ENCODE assay signal across 14 cellular contexts in the genomic region with DNA sequence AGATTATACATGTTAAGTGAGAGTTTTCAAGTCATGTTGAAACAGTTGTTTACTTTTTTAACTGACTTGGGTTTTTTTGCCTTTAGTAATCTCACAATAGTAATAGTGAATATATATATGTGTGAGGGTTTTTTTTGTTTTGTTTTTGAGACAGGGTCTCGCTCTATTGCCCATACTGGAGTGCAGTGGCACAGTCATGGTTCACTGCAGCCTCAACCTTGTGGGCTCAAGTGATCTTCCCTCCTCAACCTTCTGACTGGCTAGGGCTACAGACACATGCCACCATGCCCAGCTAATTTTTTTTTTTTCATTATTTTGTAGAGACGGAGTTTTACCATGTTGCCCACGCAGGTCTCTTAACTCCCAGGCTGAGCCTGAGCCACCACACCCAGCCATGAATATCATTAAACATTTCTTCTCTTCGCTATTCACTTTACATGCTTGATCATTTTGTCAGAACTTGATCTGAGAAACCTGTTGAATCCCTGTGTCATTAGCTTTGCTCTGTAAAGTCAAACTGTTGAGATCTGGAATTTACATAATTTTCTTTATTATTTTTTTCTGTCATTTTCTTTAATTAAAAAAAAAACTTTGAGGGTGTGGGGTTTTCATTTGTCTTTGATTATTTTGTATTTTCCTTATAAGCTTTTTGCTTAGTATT.
A peak's percentile ranks its signal among the peaks of the same experiment; 100 is the strongest.
DNase-seq lines count a peak whose midpoint lies in the region; ATAC-seq lines count a peak whose summit lies in the region.
"Had no signal": no experiment of that assay in that cellular context is flagged by ENCODE, and none has a peak within 500 bp of the region (broad histone marks: within the 10 kb centered on the region; RNA-seq: fewer than 3 reads in every experiment).

No MANE protein-coding gene starts in this region.

- no peak overlapping the region for H3K4me3 ChIP-seq in mesendoderm (ENCODE audit: low read length)
- H3K4me3 ChIP-seq: lung, SJCRH30 had no signal

- no peak overlapping the region for H3K27ac ChIP-seq in mesendoderm (ENCODE audit: low read depth, low read length)
- H3K27ac ChIP-seq: SJCRH30 had no signal

- H3K18ac ChIP-seq in mesendoderm (ENCODE audit: low read length): peak overlapping the region; percentile 39

- peaks cover 2% of the 10 kb centered on the region for H3K4me1 ChIP-seq in mesendoderm (ENCODE audit: control insufficient read depth, low read depth, low read length)

- WGBS in mesendoderm (ENCODE audit: extremely low coverage, insufficient coverage, low lambda C conversion rate): no CpG with 5 or more reads among the region's 4 CpGs

- H2BK120ac ChIP-seq in mesendoderm (ENCODE audit: low read depth, low read length): no peak overlapping the region

- no peak overlapping the region for H3K4me2 ChIP-seq in mesendoderm (ENCODE audit: low read length)

- no peaks in the 10 kb centered on the region for H3K79me2 ChIP-seq in mesendoderm (ENCODE audit: control insufficient read depth, insufficient read depth, low read length)

- H4K5ac ChIP-seq in mesendoderm (ENCODE audit: low read length): no peak overlapping the region

- H3K27me3 ChIP-seq in mesendoderm (ENCODE audit: insufficient read depth, low read length, poor library complexity): no peaks in the 10 kb centered on the region
- H3K27me3 ChIP-seq: SJCRH30 had no signal

- no peak overlapping the region for H3K9ac ChIP-seq in mesendoderm (ENCODE audit: low read length)

- no peak overlapping the region for H2BK15ac ChIP-seq in mesendoderm (replicated peaks; ENCODE audit: low read depth)

- H3K56ac ChIP-seq in mesendoderm (ENCODE audit: low read length): no peak overlapping the region

- ATAC-seq in GM18867 (IDR thresholded peaks at IDR 0.05; ENCODE audit: unreplicated experiment): peak; percentile 78
- peak; percentile 76 for ATAC-seq in GM21737 (IDR thresholded peaks at IDR 0.05; ENCODE audit: unreplicated experiment)
- ATAC-seq in HG03196 (IDR thresholded peaks at IDR 0.05; ENCODE audit: unreplicated experiment): peak; percentile 89
- ATAC-seq in GM19452 (IDR thresholded peaks at IDR 0.05; ENCODE audit: unreplicated experiment): no peak

- no peak overlapping the region for H3K4ac ChIP-seq in mesendoderm (ENCODE audit: low read depth, low read length)

- no peaks in the 10 kb centered on the region for H3K79me1 ChIP-seq in mesendoderm (ENCODE audit: low read length)

- no peak for DNase-seq in mesendoderm
- DNase-seq in amniotic stem cell (lab: John Stamatoyannopoulos, UW): no peak
- no peak for DNase-seq in activated CD4-positive, CD25-positive, alpha-beta regulatory T cell treated with anti-CD3 and anti-CD28 coated beads, Interleukin-2, amount 50 U/mL, for 72 hours
- DNase-seq in epidermal melanocyte (ENCODE audit: insufficient read length, low spot score): no peak
- DNase-seq: activated CD4-positive, CD25-positive, alpha-beta regulatory T cell; CD4-positive, CD25-positive, alpha-beta regulatory T cell; NCI-H1694 treated with DMSO at 0.1 percent for 48 hours; SJCRH30; stimulated activated CD4-positive, alpha-beta T cell treated with anti-CD3 and anti-CD28 coated beads, Interleukin-15, amount 100 ng/mL, for 24 hours had no signal

- H4K8ac ChIP-seq in mesendoderm (ENCODE audit: low read depth, low read length): no peak overlapping the region

- no peak overlapping the region for H2AK5ac ChIP-seq in mesendoderm (ENCODE audit: low read length)

- H3K23ac ChIP-seq in mesendoderm (ENCODE audit: low read length): no peak overlapping the region

- H3K36me3 ChIP-seq in mesendoderm (ENCODE audit: control insufficient read depth, insufficient read depth, low read length): no peaks in the 10 kb centered on the region
- H3K36me3 ChIP-seq: SJCRH30 had no signal

- H2BK5ac ChIP-seq in mesendoderm (ENCODE audit: low read length): no peak overlapping the region
